ENCODE assay signal across 1 cellular context in the genomic region with DNA sequence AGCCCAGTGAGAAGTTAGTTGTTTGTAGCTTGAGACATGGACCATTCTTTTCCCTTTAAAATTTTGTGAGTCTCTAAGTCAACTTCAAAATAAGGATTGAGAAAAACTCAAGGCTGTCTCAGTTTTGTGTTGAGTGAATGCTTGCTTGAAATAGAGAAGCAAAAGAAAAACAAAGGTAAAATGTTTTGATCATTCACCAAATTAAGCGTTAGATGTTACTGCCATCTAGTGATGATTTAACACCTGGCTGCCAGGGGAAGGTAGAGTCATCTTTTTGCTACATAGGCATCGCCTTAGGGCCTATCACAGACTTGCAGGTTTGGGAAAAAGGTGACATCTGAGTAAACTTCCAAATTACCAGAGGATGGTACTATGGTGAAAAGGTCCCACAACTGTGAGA.
TF ChIP-seq lines count a peak whose summit lies in the region.

No MANE protein-coding gene starts in this region.

TF ChIP-seq in GM23338, 12 proteins besides CTCF, POLR2A, EP300 and RAD21 (continued from another document):
- TF ChIP-seq, protein P1, sequence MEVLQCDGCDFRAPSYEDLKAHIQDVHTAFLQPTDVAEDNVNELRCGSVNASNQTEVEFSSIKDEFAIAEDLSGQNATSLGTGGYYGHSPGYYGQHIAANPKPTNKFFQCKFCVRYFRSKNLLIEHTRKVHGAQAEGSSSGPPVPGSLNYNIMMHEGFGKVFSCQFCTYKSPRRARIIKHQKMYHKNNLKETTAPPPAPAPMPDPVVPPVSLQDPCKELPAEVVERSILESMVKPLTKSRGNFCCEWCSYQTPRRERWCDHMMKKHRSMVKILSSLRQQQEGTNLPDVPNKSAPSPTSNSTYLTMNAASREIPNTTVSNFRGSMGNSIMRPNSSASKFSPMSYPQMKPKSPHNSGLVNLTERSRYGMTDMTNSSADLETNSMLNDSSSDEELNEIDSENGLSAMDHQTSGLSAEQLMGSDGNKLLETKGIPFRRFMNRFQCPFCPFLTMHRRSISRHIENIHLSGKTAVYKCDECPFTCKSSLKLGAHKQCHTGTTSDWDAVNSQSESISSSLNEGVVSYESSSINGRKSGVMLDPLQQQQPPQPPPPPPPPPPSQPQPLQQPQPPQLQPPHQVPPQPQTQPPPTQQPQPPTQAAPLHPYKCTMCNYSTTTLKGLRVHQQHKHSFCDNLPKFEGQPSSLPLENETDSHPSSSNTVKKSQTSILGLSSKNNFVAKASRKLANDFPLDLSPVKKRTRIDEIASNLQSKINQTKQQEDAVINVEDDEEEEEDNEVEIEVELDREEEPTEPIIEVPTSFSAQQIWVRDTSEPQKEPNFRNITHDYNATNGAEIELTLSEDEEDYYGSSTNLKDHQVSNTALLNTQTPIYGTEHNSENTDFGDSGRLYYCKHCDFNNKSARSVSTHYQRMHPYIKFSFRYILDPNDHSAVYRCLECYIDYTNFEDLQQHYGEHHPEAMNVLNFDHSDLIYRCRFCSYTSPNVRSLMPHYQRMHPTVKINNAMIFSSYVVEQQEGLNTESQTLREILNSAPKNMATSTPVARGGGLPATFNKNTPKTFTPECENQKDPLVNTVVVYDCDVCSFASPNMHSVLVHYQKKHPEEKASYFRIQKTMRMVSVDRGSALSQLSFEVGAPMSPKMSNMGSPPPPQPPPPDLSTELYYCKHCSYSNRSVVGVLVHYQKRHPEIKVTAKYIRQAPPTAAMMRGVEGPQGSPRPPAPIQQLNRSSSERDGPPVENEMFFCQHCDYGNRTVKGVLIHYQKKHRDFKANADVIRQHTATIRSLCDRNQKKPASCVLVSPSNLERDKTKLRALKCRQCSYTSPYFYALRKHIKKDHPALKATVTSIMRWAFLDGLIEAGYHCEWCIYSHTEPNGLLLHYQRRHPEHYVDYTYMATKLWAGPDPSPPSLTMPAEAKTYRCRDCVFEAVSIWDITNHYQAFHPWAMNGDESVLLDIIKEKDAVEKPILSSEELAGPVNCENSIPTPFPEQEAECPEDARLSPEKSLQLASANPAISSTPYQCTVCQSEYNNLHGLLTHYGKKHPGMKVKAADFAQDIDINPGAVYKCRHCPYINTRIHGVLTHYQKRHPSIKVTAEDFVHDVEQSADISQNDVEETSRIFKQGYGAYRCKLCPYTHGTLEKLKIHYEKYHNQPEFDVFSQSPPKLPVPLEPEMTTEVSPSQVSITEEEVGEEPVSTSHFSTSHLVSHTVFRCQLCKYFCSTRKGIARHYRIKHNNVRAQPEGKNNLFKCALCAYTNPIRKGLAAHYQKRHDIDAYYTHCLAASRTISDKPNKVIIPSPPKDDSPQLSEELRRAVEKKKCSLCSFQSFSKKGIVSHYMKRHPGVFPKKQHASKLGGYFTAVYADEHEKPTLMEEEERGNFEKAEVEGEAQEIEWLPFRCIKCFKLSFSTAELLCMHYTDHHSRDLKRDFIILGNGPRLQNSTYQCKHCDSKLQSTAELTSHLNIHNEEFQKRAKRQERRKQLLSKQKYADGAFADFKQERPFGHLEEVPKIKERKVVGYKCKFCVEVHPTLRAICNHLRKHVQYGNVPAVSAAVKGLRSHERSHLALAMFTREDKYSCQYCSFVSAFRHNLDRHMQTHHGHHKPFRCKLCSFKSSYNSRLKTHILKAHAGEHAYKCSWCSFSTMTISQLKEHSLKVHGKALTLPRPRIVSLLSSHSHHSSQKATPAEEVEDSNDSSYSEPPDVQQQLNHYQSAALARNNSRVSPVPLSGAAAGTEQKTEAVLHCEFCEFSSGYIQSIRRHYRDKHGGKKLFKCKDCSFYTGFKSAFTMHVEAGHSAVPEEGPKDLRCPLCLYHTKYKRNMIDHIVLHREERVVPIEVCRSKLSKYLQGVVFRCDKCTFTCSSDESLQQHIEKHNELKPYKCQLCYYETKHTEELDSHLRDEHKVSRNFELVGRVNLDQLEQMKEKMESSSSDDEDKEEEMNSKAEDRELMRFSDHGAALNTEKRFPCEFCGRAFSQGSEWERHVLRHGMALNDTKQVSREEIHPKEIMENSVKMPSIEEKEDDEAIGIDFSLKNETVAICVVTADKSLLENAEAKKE (CRISPR knock-in tag; IDR thresholded peaks at IDR 0.05), result no peak
- TF ChIP-seq EZH2phosphoT487 (IDR thresholded peaks at IDR 0.05; ENCODE audit: unreplicated experiment) (no peak), EZH2 (IDR thresholded peaks at IDR 0.05; ENCODE audit: low read depth, unreplicated experiment) (no peak)
